Comparison of ENCODE assay signal across 12 cellular contexts in genomic region chr14:102498005-102498677, GRCh38.
DNase-seq lines count a peak whose midpoint lies in the region; ATAC-seq and TF ChIP-seq lines count a peak whose summit lies in the region.
"Had no signal": no experiment of that assay in that cellular context is flagged by ENCODE, and none has a peak within 500 bp of the region (broad histone marks: within the 10 kb centered on the region; RNA-seq: fewer than 3 reads in every experiment).

No MANE protein-coding gene starts in this region.

- in situ Hi-C loops in astrocyte of the spinal cord (cut with HindIII; ENCODE audit: low sequenced_read_pairs): no loop called here

- DNase-seq in Ammon's horn (ENCODE audit: low spot score) (peak; percentile 76), HuH-7 (ENCODE audit: low spot score) (peak; percentile 66), astrocyte of the spinal cord (ENCODE audit: low read depth, low spot score) (no peak), islet precursor cell (peak; percentile 78), NOMO-1 treated with DMSO at 0.1 percent for 48 hours (lab: John Stamatoyannopoulos, UW; ENCODE audit: unreplicated experiment) (no peak), NCI-H2196 treated with DMSO at 0.1 percent for 48 hours (lab: John Stamatoyannopoulos, UW; ENCODE audit: unreplicated experiment) (no peak)
- DNase-seq: activated naive CD8-positive, alpha-beta T cell treated with anti-CD3 and anti-CD28 coated beads, Interleukin-2, amount 10 ng/mL, durations not matched to agents 7 days and 5 days; KG1; NCI-H446 treated with DMSO at 0.1 percent for 48 hours; nephron progenitor cell had no signal

- TF ChIP-seq CTCF in astrocyte of the spinal cord (IDR thresholded peaks at IDR 0.05; ENCODE audit: low read depth, low read length): peak; percentile 28

- H3K4me3 ChIP-seq in astrocyte of the spinal cord (ENCODE audit: low read depth, low read length): no peak overlapping the region

- ATAC-seq in HG02759 (IDR thresholded peaks at IDR 0.05; ENCODE audit: unreplicated experiment): no peak
- no peak for ATAC-seq in HG03469 (IDR thresholded peaks at IDR 0.05; ENCODE audit: unreplicated experiment)

Comparison
In these comparisons a context has a peak if more than half of its experiments do, and no peak if none do; other contexts are left out.
1. DNase-seq: peak in Ammon's horn (single experiment), HuH-7 (single experiment) and islet precursor cell (single experiment); none in astrocyte of the spinal cord (single experiment), NOMO-1 treated with DMSO at 0.1 percent for 48 hours (single experiment) and NCI-H2196 treated with DMSO at 0.1 percent for 48 hours (single experiment).